ENCODE assay signal across 1 cellular context in the genomic region with DNA sequence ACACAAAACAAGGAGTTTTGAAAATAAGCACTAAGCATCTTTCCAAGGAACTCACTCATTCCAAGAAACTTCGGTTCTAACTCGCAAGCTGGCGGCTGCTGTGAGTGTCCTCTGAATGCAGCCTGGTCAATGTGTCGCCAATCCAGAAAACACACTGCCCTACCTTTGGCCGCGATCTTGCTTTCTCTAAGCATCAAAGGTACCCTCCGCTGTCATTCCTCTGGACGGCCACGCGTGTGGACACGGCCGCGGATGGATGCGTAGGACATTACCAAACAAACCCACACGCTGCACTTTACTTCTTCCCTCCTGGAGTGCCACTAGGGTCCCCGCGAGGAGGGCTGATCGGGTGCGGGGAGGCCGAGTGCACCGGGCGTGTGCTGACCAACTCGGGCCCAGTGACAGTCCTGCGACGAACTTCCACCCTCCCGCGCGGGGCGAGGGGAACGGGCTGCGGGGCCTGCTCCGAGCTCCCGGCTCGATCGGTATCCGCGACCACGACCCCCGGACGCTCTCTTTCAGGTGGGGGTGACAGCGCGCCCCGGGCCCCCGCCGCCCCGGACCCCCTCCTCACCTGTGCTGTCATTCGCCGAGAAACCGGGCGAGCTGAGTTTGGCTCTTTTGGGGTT.
TF ChIP-seq lines count a peak whose summit lies in the region.

No MANE protein-coding gene starts in this region.

TF ChIP-seq in K562, 482 proteins besides CTCF, POLR2A, EP300 and RAD21 (continued from another document):
- TF ChIP-seq, protein P1, sequence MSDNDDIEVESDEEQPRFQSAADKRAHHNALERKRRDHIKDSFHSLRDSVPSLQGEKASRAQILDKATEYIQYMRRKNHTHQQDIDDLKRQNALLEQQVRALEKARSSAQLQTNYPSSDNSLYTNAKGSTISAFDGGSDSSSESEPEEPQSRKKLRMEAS (CRISPR knock-in tag; IDR thresholded peaks at IDR 0.05): peak; percentile 61
- TF ChIP-seq, protein P2, sequence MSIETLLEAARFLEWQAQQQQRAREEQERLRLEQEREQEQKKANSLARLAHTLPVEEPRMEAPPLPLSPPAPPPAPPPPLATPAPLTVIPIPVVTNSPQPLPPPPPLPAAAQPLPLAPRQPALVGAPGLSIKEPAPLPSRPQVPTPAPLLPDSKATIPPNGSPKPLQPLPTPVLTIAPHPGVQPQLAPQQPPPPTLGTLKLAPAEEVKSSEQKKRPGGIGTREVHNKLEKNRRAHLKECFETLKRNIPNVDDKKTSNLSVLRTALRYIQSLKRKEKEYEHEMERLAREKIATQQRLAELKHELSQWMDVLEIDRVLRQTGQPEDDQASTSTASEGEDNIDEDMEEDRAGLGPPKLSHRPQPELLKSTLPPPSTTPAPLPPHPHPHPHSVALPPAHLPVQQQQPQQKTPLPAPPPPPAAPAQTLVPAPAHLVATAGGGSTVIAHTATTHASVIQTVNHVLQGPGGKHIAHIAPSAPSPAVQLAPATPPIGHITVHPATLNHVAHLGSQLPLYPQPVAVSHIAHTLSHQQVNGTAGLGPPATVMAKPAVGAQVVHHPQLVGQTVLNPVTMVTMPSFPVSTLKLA (conservative IDR thresholded peaks at IDR 0.05): peak in 1 of 2 experiments; percentile 32; a peak in 1 of 4 replicates
- TF ChIP-seq NCOA4 (IDR thresholded peaks at IDR 0.05; ENCODE audit: partially characterized antibody): no peak
- peak; percentile 52 for TF ChIP-seq KDM5B (IDR thresholded peaks at IDR 0.05; ENCODE audit: insufficient replicate concordance, low read depth, low read length)
- no peak for TF ChIP-seq PCBP2 (IDR thresholded peaks at IDR 0.05; ENCODE audit: low read depth, low read length, poor library complexity, severe bottlenecking)
- no peak for TF ChIP-seq PTRF (tag; IDR thresholded peaks at IDR 0.05)
- TF ChIP-seq GATAD2B (IDR thresholded peaks at IDR 0.05; ENCODE audit: borderline replicate concordance): no peak
- TF ChIP-seq RBM14 (IDR thresholded peaks at IDR 0.05; ENCODE audit: borderline replicate concordance, insufficient read depth, low read depth, low read length): no peak
- TF ChIP-seq, protein P3, sequence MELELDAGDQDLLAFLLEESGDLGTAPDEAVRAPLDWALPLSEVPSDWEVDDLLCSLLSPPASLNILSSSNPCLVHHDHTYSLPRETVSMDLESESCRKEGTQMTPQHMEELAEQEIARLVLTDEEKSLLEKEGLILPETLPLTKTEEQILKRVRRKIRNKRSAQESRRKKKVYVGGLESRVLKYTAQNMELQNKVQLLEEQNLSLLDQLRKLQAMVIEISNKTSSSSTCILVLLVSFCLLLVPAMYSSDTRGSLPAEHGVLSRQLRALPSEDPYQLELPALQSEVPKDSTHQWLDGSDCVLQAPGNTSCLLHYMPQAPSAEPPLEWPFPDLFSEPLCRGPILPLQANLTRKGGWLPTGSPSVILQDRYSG (tag; conservative IDR thresholded peaks at IDR 0.05; ENCODE audit: low read depth): no peak
- no peak for TF ChIP-seq NONO (IDR thresholded peaks at IDR 0.05; ENCODE audit: low read depth in 2 of 2, low read length in 1 of 2)
- no peak for TF ChIP-seq EP400 (IDR thresholded peaks at IDR 0.05)
- TF ChIP-seq ZNF551 (CRISPR knock-in tag; IDR thresholded peaks at IDR 0.05): no peak
- peak; percentile 31; the same call in 1 of the 2 replicates for TF ChIP-seq CTBP1 (IDR thresholded peaks at IDR 0.05; ENCODE audit: borderline replicate concordance)
- no peak for TF ChIP-seq HMG20B (CRISPR knock-in tag; IDR thresholded peaks at IDR 0.05)
- TF ChIP-seq SMC3 (conservative IDR thresholded peaks at IDR 0.05; ENCODE audit: insufficient read depth, low read depth, low read length): no peak
- TF ChIP-seq ZNF140 (CRISPR knock-in tag; IDR thresholded peaks at IDR 0.05): no peak
- no peak for TF ChIP-seq CREM (IDR thresholded peaks at IDR 0.05; ENCODE audit: low read depth)
- TF ChIP-seq, protein P4, sequence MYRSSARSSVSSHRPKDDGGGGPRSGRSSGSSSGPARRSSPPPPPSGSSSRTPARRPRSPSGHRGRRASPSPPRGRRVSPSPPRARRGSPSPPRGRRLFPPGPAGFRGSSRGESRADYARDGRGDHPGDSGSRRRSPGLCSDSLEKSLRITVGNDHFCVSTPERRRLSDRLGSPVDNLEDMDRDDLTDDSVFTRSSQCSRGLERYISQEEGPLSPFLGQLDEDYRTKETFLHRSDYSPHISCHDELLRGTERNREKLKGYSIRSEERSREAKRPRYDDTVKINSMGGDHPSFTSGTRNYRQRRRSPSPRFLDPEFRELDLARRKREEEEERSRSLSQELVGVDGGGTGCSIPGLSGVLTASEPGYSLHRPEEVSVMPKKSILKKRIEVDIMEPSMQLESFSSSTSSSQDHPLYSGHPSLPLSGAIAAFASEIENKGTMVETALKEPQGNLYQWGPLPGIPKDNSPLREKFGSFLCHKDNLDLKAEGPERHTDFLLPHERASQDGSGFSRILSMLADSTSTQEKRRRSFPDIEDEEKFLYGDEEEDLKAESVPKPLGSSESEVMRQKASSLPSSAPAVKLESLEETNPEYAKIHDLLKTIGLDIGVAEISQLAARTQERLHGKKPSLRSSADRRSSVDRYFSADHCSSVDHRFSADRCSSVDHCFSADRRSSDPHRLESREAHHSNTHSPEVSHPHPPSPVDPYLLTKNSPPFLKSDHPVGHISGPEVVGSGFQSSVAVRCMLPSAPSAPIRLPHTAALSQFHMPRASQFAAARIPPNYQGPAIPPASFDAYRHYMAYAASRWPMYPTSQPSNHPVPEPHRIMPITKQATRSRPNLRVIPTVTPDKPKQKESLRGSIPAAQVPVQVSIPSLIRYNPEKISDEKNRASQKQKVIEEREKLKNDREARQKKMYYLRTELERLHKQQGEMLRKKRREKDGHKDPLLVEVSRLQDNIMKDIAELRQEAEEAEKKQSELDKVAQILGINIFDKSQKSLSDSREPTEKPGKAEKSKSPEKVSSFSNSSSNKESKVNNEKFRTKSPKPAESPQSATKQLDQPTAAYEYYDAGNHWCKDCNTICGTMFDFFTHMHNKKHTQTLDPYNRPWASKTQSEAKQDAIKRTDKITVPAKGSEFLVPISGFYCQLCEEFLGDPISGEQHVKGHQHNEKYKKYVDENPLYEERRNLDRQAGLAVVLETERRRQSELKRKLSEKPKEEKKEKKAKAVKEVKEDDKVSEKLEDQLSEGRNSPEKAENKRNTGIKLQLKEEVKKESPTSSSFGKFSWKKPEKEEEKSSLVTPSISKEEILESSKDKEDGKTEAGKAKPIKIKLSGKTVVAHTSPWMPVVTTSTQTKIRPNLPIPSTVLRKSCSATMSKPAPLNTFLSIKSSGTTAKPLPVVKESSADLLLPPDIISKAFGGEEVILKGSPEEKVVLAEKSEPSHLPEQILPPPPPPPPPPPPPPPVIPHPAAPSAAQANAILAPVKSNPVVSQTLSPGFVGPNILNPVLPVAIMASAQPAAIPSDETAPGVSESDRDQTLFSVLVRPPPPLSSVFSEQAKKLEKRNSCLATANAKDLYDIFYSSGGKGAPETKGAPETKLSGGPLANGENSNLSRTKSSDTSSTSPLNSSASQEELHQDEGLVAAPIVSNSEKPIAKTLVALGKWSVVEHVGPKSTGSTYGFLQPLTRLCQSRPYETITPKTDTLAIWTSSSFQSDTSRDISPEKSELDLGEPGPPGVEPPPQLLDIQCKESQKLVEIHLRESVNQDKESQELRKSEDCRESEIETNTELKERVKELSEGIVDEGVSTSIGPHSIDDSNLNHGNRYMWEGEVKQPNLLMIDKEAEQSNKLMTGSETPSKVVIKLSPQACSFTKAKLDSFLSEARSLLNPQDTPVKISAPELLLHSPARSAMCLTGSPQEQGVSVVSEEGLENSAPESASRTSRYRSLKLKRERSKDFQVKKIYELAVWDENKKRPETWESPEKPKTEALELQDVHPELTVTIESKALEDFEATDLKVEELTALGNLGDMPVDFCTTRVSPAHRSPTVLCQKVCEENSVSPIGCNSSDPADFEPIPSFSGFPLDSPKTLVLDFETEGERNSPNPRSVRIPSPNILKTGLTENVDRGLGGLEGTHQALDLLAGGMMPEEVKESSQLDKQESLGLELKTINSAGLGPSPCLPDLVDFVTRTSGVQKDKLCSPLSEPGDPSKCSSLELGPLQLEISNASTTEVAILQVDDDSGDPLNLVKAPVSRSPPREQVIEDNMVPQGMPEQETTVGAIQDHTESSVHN (IDR thresholded peaks at IDR 0.05; ENCODE audit: borderline replicate concordance in 1 of 2, low read depth in 1 of 2): no peak
- TF ChIP-seq ZNF324 (CRISPR knock-in tag; IDR thresholded peaks at IDR 0.05): no peak
- no peak for TF ChIP-seq RCOR1 (IDR thresholded peaks at IDR 0.05; ENCODE audit: borderline replicate concordance in 1 of 2, low read depth in 2 of 2, low read length in 2 of 2)
- TF ChIP-seq, protein P5, sequence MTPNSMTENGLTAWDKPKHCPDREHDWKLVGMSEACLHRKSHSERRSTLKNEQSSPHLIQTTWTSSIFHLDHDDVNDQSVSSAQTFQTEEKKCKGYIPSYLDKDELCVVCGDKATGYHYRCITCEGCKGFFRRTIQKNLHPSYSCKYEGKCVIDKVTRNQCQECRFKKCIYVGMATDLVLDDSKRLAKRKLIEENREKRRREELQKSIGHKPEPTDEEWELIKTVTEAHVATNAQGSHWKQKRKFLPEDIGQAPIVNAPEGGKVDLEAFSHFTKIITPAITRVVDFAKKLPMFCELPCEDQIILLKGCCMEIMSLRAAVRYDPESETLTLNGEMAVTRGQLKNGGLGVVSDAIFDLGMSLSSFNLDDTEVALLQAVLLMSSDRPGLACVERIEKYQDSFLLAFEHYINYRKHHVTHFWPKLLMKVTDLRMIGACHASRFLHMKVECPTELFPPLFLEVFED (CRISPR knock-in tag; conservative IDR thresholded peaks at IDR 0.05): no peak
- TF ChIP-seq COPS2 (conservative IDR thresholded peaks at IDR 0.05): no peak
- no peak for TF ChIP-seq MAFF (IDR thresholded peaks at IDR 0.05; ENCODE audit: low read length)
- TF ChIP-seq, protein P6, sequence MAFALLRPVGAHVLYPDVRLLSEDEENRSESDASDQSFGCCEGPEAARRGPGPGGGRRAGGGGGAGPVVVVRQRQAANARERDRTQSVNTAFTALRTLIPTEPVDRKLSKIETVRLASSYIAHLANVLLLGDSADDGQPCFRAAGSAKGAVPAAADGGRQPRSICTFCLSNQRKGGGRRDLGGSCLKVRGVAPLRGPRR (CRISPR knock-in tag; IDR thresholded peaks at IDR 0.05): no peak
- TF ChIP-seq, protein P7, sequence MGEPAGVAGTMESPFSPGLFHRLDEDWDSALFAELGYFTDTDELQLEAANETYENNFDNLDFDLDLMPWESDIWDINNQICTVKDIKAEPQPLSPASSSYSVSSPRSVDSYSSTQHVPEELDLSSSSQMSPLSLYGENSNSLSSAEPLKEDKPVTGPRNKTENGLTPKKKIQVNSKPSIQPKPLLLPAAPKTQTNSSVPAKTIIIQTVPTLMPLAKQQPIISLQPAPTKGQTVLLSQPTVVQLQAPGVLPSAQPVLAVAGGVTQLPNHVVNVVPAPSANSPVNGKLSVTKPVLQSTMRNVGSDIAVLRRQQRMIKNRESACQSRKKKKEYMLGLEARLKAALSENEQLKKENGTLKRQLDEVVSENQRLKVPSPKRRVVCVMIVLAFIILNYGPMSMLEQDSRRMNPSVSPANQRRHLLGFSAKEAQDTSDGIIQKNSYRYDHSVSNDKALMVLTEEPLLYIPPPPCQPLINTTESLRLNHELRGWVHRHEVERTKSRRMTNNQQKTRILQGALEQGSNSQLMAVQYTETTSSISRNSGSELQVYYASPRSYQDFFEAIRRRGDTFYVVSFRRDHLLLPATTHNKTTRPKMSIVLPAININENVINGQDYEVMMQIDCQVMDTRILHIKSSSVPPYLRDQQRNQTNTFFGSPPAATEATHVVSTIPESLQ (CRISPR knock-in tag; IDR thresholded peaks at IDR 0.05): no peak
- TF ChIP-seq RBM39 (optimal IDR thresholded peaks at IDR 0.05; ENCODE audit: low read depth, low read length): no peak
- TF ChIP-seq RHOXF2B (CRISPR knock-in tag; conservative IDR thresholded peaks at IDR 0.05): no peak
- TF ChIP-seq ZNF282 (CRISPR knock-in tag; IDR thresholded peaks at IDR 0.05): 0 out of 2 replicates have a peak, but pooled peaks have one; percentile 48
- TF ChIP-seq, protein P8, sequence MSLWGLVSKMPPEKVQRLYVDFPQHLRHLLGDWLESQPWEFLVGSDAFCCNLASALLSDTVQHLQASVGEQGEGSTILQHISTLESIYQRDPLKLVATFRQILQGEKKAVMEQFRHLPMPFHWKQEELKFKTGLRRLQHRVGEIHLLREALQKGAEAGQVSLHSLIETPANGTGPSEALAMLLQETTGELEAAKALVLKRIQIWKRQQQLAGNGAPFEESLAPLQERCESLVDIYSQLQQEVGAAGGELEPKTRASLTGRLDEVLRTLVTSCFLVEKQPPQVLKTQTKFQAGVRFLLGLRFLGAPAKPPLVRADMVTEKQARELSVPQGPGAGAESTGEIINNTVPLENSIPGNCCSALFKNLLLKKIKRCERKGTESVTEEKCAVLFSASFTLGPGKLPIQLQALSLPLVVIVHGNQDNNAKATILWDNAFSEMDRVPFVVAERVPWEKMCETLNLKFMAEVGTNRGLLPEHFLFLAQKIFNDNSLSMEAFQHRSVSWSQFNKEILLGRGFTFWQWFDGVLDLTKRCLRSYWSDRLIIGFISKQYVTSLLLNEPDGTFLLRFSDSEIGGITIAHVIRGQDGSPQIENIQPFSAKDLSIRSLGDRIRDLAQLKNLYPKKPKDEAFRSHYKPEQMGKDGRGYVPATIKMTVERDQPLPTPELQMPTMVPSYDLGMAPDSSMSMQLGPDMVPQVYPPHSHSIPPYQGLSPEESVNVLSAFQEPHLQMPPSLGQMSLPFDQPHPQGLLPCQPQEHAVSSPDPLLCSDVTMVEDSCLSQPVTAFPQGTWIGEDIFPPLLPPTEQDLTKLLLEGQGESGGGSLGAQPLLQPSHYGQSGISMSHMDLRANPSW (CRISPR knock-in tag; IDR thresholded peaks at IDR 0.05): 0 out of 2 replicates have a peak, but pooled peaks have one; percentile 54
- TF ChIP-seq, protein P9, sequence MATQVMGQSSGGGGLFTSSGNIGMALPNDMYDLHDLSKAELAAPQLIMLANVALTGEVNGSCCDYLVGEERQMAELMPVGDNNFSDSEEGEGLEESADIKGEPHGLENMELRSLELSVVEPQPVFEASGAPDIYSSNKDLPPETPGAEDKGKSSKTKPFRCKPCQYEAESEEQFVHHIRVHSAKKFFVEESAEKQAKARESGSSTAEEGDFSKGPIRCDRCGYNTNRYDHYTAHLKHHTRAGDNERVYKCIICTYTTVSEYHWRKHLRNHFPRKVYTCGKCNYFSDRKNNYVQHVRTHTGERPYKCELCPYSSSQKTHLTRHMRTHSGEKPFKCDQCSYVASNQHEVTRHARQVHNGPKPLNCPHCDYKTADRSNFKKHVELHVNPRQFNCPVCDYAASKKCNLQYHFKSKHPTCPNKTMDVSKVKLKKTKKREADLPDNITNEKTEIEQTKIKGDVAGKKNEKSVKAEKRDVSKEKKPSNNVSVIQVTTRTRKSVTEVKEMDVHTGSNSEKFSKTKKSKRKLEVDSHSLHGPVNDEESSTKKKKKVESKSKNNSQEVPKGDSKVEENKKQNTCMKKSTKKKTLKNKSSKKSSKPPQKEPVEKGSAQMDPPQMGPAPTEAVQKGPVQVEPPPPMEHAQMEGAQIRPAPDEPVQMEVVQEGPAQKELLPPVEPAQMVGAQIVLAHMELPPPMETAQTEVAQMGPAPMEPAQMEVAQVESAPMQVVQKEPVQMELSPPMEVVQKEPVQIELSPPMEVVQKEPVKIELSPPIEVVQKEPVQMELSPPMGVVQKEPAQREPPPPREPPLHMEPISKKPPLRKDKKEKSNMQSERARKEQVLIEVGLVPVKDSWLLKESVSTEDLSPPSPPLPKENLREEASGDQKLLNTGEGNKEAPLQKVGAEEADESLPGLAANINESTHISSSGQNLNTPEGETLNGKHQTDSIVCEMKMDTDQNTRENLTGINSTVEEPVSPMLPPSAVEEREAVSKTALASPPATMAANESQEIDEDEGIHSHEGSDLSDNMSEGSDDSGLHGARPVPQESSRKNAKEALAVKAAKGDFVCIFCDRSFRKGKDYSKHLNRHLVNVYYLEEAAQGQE (CRISPR knock-in tag; IDR thresholded peaks at IDR 0.05; ENCODE audit: low read depth): no peak
- TF ChIP-seq ZNF3 (CRISPR knock-in tag; IDR thresholded peaks at IDR 0.05): no peak
- no peak for TF ChIP-seq POLR2H (tag; IDR thresholded peaks at IDR 0.05; ENCODE audit: low read depth)
